In the genomic region with DNA sequence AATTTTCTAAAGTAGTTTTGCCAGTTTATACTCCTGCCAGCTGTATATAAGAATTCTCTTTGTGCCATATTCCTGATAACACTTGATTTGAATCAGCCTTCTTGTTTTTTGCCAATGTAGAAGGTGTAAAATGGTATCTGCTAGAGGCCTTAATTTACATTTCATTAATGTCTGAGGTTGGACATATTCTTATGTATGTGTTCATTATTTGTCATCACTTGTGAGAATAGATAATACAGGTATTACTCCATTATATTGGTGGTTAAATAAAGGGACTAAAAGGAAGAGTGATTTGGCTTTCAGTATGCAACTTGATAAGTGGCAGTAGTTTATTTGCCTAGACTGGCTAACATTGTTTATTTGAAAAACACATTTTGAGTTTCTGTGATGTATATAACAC, we compare ENCODE assay signal across 17 cellular contexts. TPM values are rescaled to one million over a fixed set of nuclear protein-coding genes. Genes with fewer than 3 reads are reported as not detected.
DNase-seq lines count a peak whose midpoint lies in the region; ATAC-seq and TF ChIP-seq lines count a peak whose summit lies in the region.
"Had no signal": no experiment of that assay in that cellular context is flagged by ENCODE, and none has a peak within 500 bp of the region (broad histone marks: within the 10 kb centered on the region; RNA-seq: fewer than 3 reads in every experiment).

No MANE protein-coding gene starts in this region.

- H3K36me3 Mint-ChIP-seq in T-helper 2 cell treated with Interferon-gamma antibody and Interleukin-4, amounts not matched to agents 5 μg/mL and 100 μg/mL, for 36 hours (ENCODE audit: low read depth) = peaks cover 16% of the 10 kb centered on the region
- H3K36me3 Mint-ChIP-seq in activated naive CD4-positive, alpha-beta T cell treated with anti-CD3 and anti-CD28 coated beads, Interleukin-2, amount 50 U/mL, for 24 hours = peaks cover 13% of the 10 kb centered on the region
- peaks cover 2% of the 10 kb centered on the region for H3K36me3 Mint-ChIP-seq in T-helper 17 cell (ENCODE audit: low read depth)
- peaks cover 28% of the 10 kb centered on the region for H3K36me3 Mint-ChIP-seq in progenitor cell of endocrine pancreas (ENCODE audit: insufficient read depth)

- no peak for ATAC-seq in T-helper 17 cell

- no peak for DNase-seq in T-helper 2 cell treated with Interferon-gamma antibody and Interleukin-4, amounts not matched to agents 5 μg/mL and 100 μg/mL, for 36 hours (ENCODE audit: low spot score)
- DNase-seq in T-helper 2 cell = no peak
- DNase-seq in activated naive CD4-positive, alpha-beta T cell (lab: John Stamatoyannopoulos, UW) = no peak
- DNase-seq in T-helper 17 cell = no peak
- DNase-seq in progenitor cell of endocrine pancreas (ENCODE audit: low spot score, unreplicated experiment) = no peak
- DNase-seq in activated gamma-delta T cell (lab: John Stamatoyannopoulos, UW) = no peak
- DNase-seq in NCI-H82 (lab: John Stamatoyannopoulos, UW) = no peak
- DNase-seq: CD4-positive, CD25-positive, alpha-beta regulatory T cell; CD8-positive, alpha-beta memory T cell; DMS 273 treated with DMSO at 0.1 percent for 48 hours; DMS79; GF-D8; GM23248; H7; HCEC 1CT had no signal

- peaks cover 4% of the 10 kb centered on the region for H3K4me1 Mint-ChIP-seq in T-helper 2 cell treated with Interferon-gamma antibody and Interleukin-4, amounts not matched to agents 5 μg/mL and 100 μg/mL, for 36 hours (ENCODE audit: low read depth)
- H3K4me1 Mint-ChIP-seq in activated naive CD4-positive, alpha-beta T cell treated with anti-CD3 and anti-CD28 coated beads, Interleukin-2, amount 50 U/mL, for 24 hours = peaks cover 42% of the 10 kb centered on the region
- H3K4me1 Mint-ChIP-seq in T-helper 17 cell (peaks cover 21% of the 10 kb centered on the region), progenitor cell of endocrine pancreas (ENCODE audit: low read depth) (no peaks in the 10 kb centered on the region)

- peaks cover 4% of the 10 kb centered on the region for H3K9me3 Mint-ChIP-seq in T-helper 2 cell treated with Interferon-gamma antibody and Interleukin-4, amounts not matched to agents 5 μg/mL and 100 μg/mL, for 36 hours
- no peaks in the 10 kb centered on the region for H3K9me3 Mint-ChIP-seq in activated naive CD4-positive, alpha-beta T cell treated with anti-CD3 and anti-CD28 coated beads, Interleukin-2, amount 50 U/mL, for 24 hours
- peaks cover 13% of the 10 kb centered on the region for H3K9me3 Mint-ChIP-seq in progenitor cell of endocrine pancreas (ENCODE audit: low read depth)
- H3K9me3 Mint-ChIP-seq: CD8-positive, alpha-beta memory T cell had no signal

- no peaks in the 10 kb centered on the region for H3K9me3 ChIP-seq in T-helper 17 cell (ENCODE audit: control insufficient read depth, low read length, poor library complexity, severe bottlenecking)

- H3K4me3 Mint-ChIP-seq in T-helper 2 cell treated with Interferon-gamma antibody and Interleukin-4, amounts not matched to agents 5 μg/mL and 100 μg/mL, for 36 hours = no peak overlapping the region
- H3K4me3 Mint-ChIP-seq in activated naive CD4-positive, alpha-beta T cell treated with anti-CD3 and anti-CD28 coated beads, Interleukin-2, amount 50 U/mL, for 24 hours = no peak overlapping the region
- H3K4me3 Mint-ChIP-seq in T-helper 17 cell (no peak overlapping the region), progenitor cell of endocrine pancreas (ENCODE audit: low read depth) (no peak overlapping the region)
- H3K4me3 Mint-ChIP-seq: B cell; CD4-positive, CD25-positive, alpha-beta regulatory T cell; CD8-positive, alpha-beta memory T cell had no signal

- peak overlapping the region; percentile 9 for H3K27ac Mint-ChIP-seq in T-helper 2 cell treated with Interferon-gamma antibody and Interleukin-4, amounts not matched to agents 5 μg/mL and 100 μg/mL, for 36 hours
- peak overlapping the region; percentile 80 for H3K27ac Mint-ChIP-seq in activated naive CD4-positive, alpha-beta T cell treated with anti-CD3 and anti-CD28 coated beads, Interleukin-2, amount 50 U/mL, for 24 hours
- H3K27ac Mint-ChIP-seq in T-helper 17 cell (peak overlapping the region; percentile 81), progenitor cell of endocrine pancreas (peak overlapping the region; percentile 17)
- H3K27ac Mint-ChIP-seq: B cell; CD4-positive, CD25-positive, alpha-beta regulatory T cell had no signal

- TF ChIP-seq CTCF in progenitor cell of endocrine pancreas (IDR thresholded peaks at IDR 0.05; ENCODE audit: unreplicated experiment) = no peak

- no peaks in the 10 kb centered on the region for H3K27me3 Mint-ChIP-seq in T-helper 2 cell treated with Interferon-gamma antibody and Interleukin-4, amounts not matched to agents 5 μg/mL and 100 μg/mL, for 36 hours (ENCODE audit: low read depth)
- H3K27me3 Mint-ChIP-seq in activated naive CD4-positive, alpha-beta T cell treated with anti-CD3 and anti-CD28 coated beads, Interleukin-2, amount 50 U/mL, for 24 hours = no peaks in the 10 kb centered on the region
- no peaks in the 10 kb centered on the region for H3K27me3 Mint-ChIP-seq in T-helper 17 cell
- H3K27me3 Mint-ChIP-seq in progenitor cell of endocrine pancreas = no peaks in the 10 kb centered on the region
- H3K27me3 Mint-ChIP-seq: B cell; CD4-positive, CD25-positive, alpha-beta regulatory T cell; CD8-positive, alpha-beta memory T cell had no signal

RNA-seq across cellular contexts. Expression of a gene that starts 25.8 kb away (rescaled TPM):
- total RNA-seq in T-helper 17 cell (10 to 100 TPM; 70.6 to 80.0 TPM), progenitor cell of endocrine pancreas (71.9 and 72.1 TPM in 2 replicates)

RNA-seq across cellular contexts. Expression of a gene that starts 53.3 kb away (rescaled TPM):
- total RNA-seq in T-helper 17 cell (10 to 100 TPM; 18.0 to 19.7 TPM), progenitor cell of endocrine pancreas (26.1 and 28.3 TPM in 2 replicates)

RNA-seq across cellular contexts. Expression of a gene that starts 53.4 kb away (rescaled TPM):
- total RNA-seq in T-helper 17 cell (1 to 10 TPM; 1.4 to 2.1 TPM), progenitor cell of endocrine pancreas (2.3 and 2.5 TPM in 2 replicates)

Comparison
In these comparisons a context has a peak if more than half of its experiments do, and no peak if none do; other contexts are left out.
1. H3K27ac Mint-ChIP-seq: peak in every context shown above with its lines; median percentile 81 in T-helper 17 cell; 80 in activated naive CD4-positive, alpha-beta T cell treated with anti-CD3 and anti-CD28 coated beads, Interleukin-2, amount 50 U/mL, for 24 hours; 17 in progenitor cell of endocrine pancreas; 9 in T-helper 2 cell treated with Interferon-gamma antibody and Interleukin-4, amounts not matched to agents 5 μg/mL and 100 μg/mL, for 36 hours.